ENCODE assay signal across 7 cellular contexts in the genomic region with DNA sequence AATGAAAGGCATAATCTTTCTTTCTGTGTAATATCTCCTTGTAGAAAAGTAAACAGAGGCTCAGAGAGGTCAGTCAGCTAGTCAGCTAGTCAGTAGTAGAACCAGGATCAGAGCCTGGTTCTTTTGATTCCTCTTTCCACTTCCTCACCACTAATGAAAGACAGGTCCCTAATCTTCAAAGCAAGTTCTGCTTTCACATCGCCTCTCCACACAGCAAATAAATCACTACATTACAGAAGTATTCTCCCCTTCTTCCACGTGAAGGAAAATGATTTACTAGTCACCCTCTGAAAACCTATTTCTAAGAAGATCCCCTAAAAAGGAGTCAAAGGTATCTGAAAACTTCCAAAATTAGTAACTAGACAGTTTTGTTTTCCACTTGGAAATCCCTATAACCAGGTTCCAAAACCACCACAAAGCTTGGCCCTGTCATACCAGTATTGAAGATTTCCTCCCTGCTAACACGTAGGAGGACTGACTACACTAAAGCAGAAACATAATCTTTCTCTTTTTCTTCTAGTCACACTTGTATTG.
A peak's percentile ranks its signal among the peaks of the same experiment; 100 is the strongest.
DNase-seq lines count a peak whose midpoint lies in the region; ATAC-seq and TF ChIP-seq lines count a peak whose summit lies in the region.

No MANE protein-coding gene starts in this region.

- H3K9me3 Mint-ChIP-seq in mesothelial cell of epicardium, result no peaks in the 10 kb centered on the region
- H3K9me3 Mint-ChIP-seq in natural killer cell treated with Interleukin-12 subunit alpha and Interleukin-12 subunit beta and Interleukin-15 and Interleukin-18, amount 100 ng/mL, for 72 hours, result no peaks in the 10 kb centered on the region

- CTCF ChIA-PET in RWPE1 (lab: Yijun Ruan, JAX), result interaction anchor here (0.6 to 1.1 kb wide), 8 partner anchors 10 to 799 kb away, joined by 3 to 4 read pairs (median 3); no protein-coding TSS in a partner anchor

- intact Hi-C loops in body of pancreas (cut with DNase I), result no loop called here

- H3K27ac ChIP-seq in RWPE1 (no peak overlapping the region), body of pancreas (no peak overlapping the region)

- no peaks in the 10 kb centered on the region for H3K4me1 ChIP-seq in body of pancreas

- peaks cover 27% of the 10 kb centered on the region for H3K27me3 Mint-ChIP-seq in mesothelial cell of epicardium (ENCODE audit: low read depth)
- no peaks in the 10 kb centered on the region for H3K27me3 Mint-ChIP-seq in natural killer cell treated with Interleukin-12 subunit alpha and Interleukin-12 subunit beta and Interleukin-15 and Interleukin-18, amount 100 ng/mL, for 72 hours

- no peaks in the 10 kb centered on the region for H3K36me3 Mint-ChIP-seq in mesothelial cell of epicardium
- H3K36me3 Mint-ChIP-seq in natural killer cell treated with Interleukin-12 subunit alpha and Interleukin-12 subunit beta and Interleukin-15 and Interleukin-18, amount 100 ng/mL, for 72 hours, result no peaks in the 10 kb centered on the region

- POLR2A ChIA-PET in RWPE1 (lab: Yijun Ruan, JAX; ENCODE audit: low non-redundant PET), result no interaction called here

- DNase-seq in RWPE1 (ENCODE audit: low spot score), result no peak
- no peak for DNase-seq in mesothelial cell of epicardium (ENCODE audit: low spot score in 2 of 2, unreplicated experiment in 2 of 2)
- DNase-seq in natural killer cell treated with Interleukin-12 subunit alpha and Interleukin-12 subunit beta and Interleukin-15 and Interleukin-18, amount 100 ng/mL, for 72 hours (ENCODE audit: low spot score), result no peak
- DNase-seq in body of pancreas, result no peak

- H3K27ac Mint-ChIP-seq in mesothelial cell of epicardium, result peak overlapping the region; percentile 67
- H3K27ac Mint-ChIP-seq in natural killer cell treated with Interleukin-12 subunit alpha and Interleukin-12 subunit beta and Interleukin-15 and Interleukin-18, amount 100 ng/mL, for 72 hours, result no peak overlapping the region

- TF ChIP-seq POLR2A in body of pancreas (IDR thresholded peaks at IDR 0.05), result no peak

- no peak overlapping the region for H3K4me3 Mint-ChIP-seq in mesothelial cell of epicardium
- no peak overlapping the region for H3K4me3 Mint-ChIP-seq in natural killer cell treated with Interleukin-12 subunit alpha and Interleukin-12 subunit beta and Interleukin-15 and Interleukin-18, amount 100 ng/mL, for 72 hours

- no peaks in the 10 kb centered on the region for H3K27me3 ChIP-seq in body of pancreas

- TF ChIP-seq CTCF in RWPE1 (conservative IDR thresholded peaks at IDR 0.05; ENCODE audit: low read depth) (peak; percentile 25; the same call in 1 of the 2 replicates), mesothelial cell of epicardium (IDR thresholded peaks at IDR 0.05; ENCODE audit: unreplicated experiment) (no peak), body of pancreas (IDR thresholded peaks at IDR 0.05) (no peak)

- WGBS in body of pancreas, 2 donors, result 15 to 16% methylated on average over 3 of the region's 3 CpGs

- no peak overlapping the region for H3K4me3 ChIP-seq in body of pancreas

- H3K4me1 Mint-ChIP-seq in mesothelial cell of epicardium, result peaks cover 45% of the 10 kb centered on the region
- no peaks in the 10 kb centered on the region for H3K4me1 Mint-ChIP-seq in natural killer cell treated with Interleukin-12 subunit alpha and Interleukin-12 subunit beta and Interleukin-15 and Interleukin-18, amount 100 ng/mL, for 72 hours (ENCODE audit: low read depth in 2 of 2)

- ATAC-seq in GM19324 (IDR thresholded peaks at IDR 0.05; ENCODE audit: low FRiP score, unreplicated experiment), result peak; percentile 59
- peak; percentile 79 for ATAC-seq in HG02938 (IDR thresholded peaks at IDR 0.05; ENCODE audit: unreplicated experiment)
- ATAC-seq in GM18517 (IDR thresholded peaks at IDR 0.05; ENCODE audit: unreplicated experiment), result no peak
- ATAC-seq in natural killer cell treated with Interleukin-12 subunit alpha and Interleukin-12 subunit beta and Interleukin-15 and Interleukin-18, amount 100 ng/mL, for 72 hours, result no peak
- no peak for ATAC-seq in body of pancreas

- H3K36me3 ChIP-seq in body of pancreas (replicated peaks in 1 of 2; ENCODE audit: insufficient read depth in 1 of 2, low read depth in 2 of 2), result no peaks in the 10 kb centered on the region

- no peaks in the 10 kb centered on the region for H3K9me3 ChIP-seq in body of pancreas

Comparison
In these comparisons a context has a peak if more than half of its experiments do, and no peak if none do; other contexts are left out.
1. ATAC-seq: peak in GM19324 (single experiment) and HG02938 (single experiment); none in GM18517 (single experiment), natural killer cell treated with Interleukin-12 subunit alpha and Interleukin-12 subunit beta and Interleukin-15 and Interleukin-18, amount 100 ng/mL, for 72 hours (0 of 2) and body of pancreas (single experiment).